3 cellular contexts compared by ENCODE assay signal in the genomic region with DNA sequence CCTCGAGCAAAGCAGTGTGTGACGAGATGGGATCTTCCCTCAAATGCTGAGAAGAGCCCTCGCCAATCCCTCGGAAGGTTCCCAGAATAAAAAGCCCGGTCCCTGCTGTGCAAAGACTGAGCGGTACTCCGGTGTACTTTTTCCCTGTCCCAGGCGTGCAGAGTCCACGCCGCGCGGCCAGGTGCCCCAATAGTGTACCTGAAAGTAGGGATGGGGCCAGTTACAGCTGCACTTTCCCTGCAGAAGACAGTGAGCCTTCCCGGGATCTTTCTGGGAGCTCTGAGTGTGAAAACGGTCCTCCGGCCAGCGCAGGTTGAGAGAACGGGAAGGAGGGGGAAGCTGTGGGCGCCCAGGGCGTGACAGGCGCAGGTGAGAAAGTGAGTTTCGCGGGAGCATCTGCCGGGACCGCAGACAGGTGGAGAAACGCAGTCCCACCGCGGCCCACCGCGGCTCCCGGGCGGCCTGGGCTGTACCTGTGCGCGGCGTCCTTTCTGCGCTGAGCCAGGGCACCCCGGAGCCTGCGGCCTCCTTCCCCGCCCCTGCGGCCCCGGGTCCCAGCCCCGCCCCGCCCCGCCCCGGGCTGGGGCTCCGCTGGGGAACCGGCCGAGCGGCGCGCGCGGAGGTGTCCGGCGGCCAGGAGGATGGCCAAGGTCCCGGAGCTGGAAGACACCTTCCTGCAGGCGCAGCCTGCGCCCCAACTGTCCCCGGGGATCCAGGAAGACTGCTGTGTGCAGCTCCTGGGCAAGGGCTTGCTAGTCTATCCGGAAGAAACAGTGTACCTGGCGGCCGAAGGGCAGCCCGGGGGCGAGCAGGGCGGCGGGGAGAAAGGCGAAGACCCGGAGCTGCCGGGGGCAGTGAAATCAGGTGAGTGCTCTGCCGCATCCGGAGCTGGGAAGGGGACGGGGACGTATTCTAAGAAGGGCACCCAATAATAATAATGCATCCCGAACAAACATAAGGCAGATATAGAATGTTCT.
A peak's percentile ranks its signal among the peaks of the same experiment; 100 is the strongest.
TF ChIP-seq lines count a peak whose summit lies in the region.

A gene with protein sequence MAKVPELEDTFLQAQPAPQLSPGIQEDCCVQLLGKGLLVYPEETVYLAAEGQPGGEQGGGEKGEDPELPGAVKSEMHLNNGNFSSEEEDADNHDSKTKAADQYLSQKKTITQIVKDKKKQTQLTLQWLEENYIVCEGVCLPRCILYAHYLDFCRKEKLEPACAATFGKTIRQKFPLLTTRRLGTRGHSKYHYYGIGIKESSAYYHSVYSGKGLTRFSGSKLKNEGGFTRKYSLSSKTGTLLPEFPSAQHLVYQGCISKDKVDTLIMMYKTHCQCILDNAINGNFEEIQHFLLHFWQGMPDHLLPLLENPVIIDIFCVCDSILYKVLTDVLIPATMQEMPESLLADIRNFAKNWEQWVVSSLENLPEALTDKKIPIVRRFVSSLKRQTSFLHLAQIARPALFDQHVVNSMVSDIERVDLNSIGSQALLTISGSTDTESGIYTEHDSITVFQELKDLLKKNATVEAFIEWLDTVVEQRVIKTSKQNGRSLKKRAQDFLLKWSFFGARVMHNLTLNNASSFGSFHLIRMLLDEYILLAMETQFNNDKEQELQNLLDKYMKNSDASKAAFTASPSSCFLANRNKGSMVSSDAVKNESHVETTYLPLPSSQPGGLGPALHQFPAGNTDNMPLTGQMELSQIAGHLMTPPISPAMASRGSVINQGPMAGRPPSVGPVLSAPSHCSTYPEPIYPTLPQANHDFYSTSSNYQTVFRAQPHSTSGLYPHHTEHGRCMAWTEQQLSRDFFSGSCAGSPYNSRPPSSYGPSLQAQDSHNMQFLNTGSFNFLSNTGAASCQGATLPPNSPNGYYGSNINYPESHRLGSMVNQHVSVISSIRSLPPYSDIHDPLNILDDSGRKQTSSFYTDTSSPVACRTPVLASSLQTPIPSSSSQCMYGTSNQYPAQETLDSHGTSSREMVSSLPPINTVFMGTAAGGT (plus strand): TSS at position 608 of the 977 bp plus-strand sequence. CDS start 34 bp downstream, at position 642.

TF ChIP-seq in IMR-90, 13 proteins besides CTCF, POLR2A, EP300 and RAD21:
- no peak for TF ChIP-seq RCOR1 (IDR thresholded peaks at IDR 0.05; ENCODE audit: insufficient replicate concordance, low read length)
- TF ChIP-seq MAZ (IDR thresholded peaks at IDR 0.05; ENCODE audit: borderline replicate concordance, low read depth, low read length), result no peak
- TF ChIP-seq FOS (IDR thresholded peaks at IDR 0.05; ENCODE audit: low read depth, low read length), result no peak
- TF ChIP-seq, protein P1, sequence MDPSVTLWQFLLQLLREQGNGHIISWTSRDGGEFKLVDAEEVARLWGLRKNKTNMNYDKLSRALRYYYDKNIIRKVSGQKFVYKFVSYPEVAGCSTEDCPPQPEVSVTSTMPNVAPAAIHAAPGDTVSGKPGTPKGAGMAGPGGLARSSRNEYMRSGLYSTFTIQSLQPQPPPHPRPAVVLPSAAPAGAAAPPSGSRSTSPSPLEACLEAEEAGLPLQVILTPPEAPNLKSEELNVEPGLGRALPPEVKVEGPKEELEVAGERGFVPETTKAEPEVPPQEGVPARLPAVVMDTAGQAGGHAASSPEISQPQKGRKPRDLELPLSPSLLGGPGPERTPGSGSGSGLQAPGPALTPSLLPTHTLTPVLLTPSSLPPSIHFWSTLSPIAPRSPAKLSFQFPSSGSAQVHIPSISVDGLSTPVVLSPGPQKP (IDR thresholded peaks at IDR 0.05; ENCODE audit: borderline replicate concordance, low read depth, low read length), result no peak
- no peak for TF ChIP-seq SMC3 (IDR thresholded peaks at IDR 0.05; ENCODE audit: low read depth, low read length)
- TF ChIP-seq MAFK (IDR thresholded peaks at IDR 0.05; ENCODE audit: low read depth, low read length), result no peak
- no peak for TF ChIP-seq BHLHE40 (IDR thresholded peaks at IDR 0.05; ENCODE audit: low read depth, low read length)
- TF ChIP-seq CHD1 (IDR thresholded peaks at IDR 0.05; ENCODE audit: low read depth, low read length), result no peak
- no peak for TF ChIP-seq MXI1 (IDR thresholded peaks at IDR 0.05; ENCODE audit: borderline replicate concordance, low read depth, low read length)
- TF ChIP-seq RFX5 (IDR thresholded peaks at IDR 0.05; ENCODE audit: low read depth, low read length), result no peak
- TF ChIP-seq CEBPB (IDR thresholded peaks at IDR 0.05; ENCODE audit: low read depth, low read length), result no peak
TF ChIP-seq in IMR-90: peak in this region for 0.

TF ChIP-seq in H1, 55 proteins besides CTCF, POLR2A, EP300 and RAD21 (continues in another document):
- TF ChIP-seq FOSL1 (IDR thresholded peaks at IDR 0.05; ENCODE audit: insufficient read depth, low read depth, low read length) (no peak), SAP30 (IDR thresholded peaks at IDR 0.05; ENCODE audit: insufficient read depth, insufficient replicate concordance, low read length) (no peak), KDM4A (IDR thresholded peaks at IDR 0.05; ENCODE audit: low read depth, low read length, severe bottlenecking) (peak; percentile 96), ASH2L (IDR thresholded peaks at IDR 0.05; ENCODE audit: low read length) (peak; percentile 73), POU5F1 (IDR thresholded peaks at IDR 0.05; ENCODE audit: low read depth, low read length) (no peak), TCF12 (IDR thresholded peaks at IDR 0.05; ENCODE audit: low read depth, low read length) (0 out of 2 replicates have a peak, but pooled peaks have one; percentile 13)
- TF ChIP-seq, protein P2, sequence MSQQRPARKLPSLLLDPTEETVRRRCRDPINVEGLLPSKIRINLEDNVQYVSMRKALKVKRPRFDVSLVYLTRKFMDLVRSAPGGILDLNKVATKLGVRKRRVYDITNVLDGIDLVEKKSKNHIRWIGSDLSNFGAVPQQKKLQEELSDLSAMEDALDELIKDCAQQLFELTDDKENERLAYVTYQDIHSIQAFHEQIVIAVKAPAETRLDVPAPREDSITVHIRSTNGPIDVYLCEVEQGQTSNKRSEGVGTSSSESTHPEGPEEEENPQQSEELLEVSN (IDR thresholded peaks at IDR 0.05), result peak; percentile 66

TF ChIP-seq in neural cell, 6 proteins besides CTCF, POLR2A, EP300 and RAD21:
- TF ChIP-seq POLR2AphosphoS5 (IDR thresholded peaks at IDR 0.05) (no peak), TAF1 (IDR thresholded peaks at IDR 0.05; ENCODE audit: low read depth) (no peak)
